ENCODE assay signal across 1 cellular context in the genomic region with DNA sequence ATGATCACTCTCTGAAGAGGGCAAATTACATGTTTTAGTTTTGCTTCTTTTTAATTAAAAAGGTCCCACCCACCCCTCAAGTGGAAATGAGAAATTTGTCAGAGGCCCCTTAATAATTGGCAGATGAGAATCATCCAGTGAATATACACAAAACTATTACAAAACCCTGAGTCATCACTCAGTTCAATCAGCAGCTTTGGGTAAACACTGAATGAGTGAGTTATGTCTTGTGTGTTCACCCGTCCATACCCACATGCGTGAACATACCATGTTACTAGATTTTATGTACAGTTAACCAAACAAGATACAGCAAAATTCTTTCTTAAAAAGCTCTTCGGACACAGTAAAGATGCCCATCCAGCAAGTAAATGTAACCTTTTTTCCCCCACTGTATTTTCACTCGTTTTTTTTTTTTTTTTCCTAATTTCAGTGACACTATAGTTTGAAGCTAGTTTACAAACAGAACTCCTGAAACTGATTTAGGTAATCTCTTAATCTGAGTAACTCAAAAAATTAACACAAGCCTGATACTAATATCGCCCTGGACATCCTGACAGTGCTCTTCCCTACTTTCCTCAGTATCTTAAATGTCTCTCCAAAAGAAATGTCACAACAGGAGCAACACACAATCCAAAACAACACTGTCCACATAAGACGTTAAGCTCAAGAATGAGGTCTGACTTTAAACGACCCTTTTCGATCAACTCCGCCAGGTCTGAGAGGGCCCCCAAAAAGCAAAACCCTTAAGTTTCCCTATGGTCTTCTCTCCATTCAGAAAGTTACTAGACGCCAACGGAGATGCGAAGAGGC.
A peak's percentile ranks its signal among the peaks of the same experiment; 100 is the strongest.
TF ChIP-seq lines count a peak whose summit lies in the region.

No MANE protein-coding gene starts in this region.

TF ChIP-seq in K562, 482 proteins besides CTCF, POLR2A, EP300 and RAD21 (continued from another document and continues in another):
- TF ChIP-seq NR3C1 (CRISPR knock-in tag; IDR thresholded peaks at IDR 0.05) (no peak), NFE2L1 (tag; IDR thresholded peaks at IDR 0.05; ENCODE audit: borderline replicate concordance, low read depth) (peak; percentile 71; the same call in 1 of the 2 replicates), HEY1 (CRISPR knock-in tag; IDR thresholded peaks at IDR 0.05; ENCODE audit: borderline replicate concordance) (no peak), GTF2E2 (tag; IDR thresholded peaks at IDR 0.05) (no peak), HDGF (IDR thresholded peaks at IDR 0.05) (no peak), KDM1A (IDR thresholded peaks at IDR 0.05) (peak; percentile 35; a peak in 2 of 4 replicates), NR2C1 (IDR thresholded peaks at IDR 0.05) (no peak), NR2C1 (tag; IDR thresholded peaks at IDR 0.05) (no peak), SMAD2 (IDR thresholded peaks at IDR 0.05; ENCODE audit: low read depth, low read length) (no peak), POLR2B (IDR thresholded peaks at IDR 0.05; ENCODE audit: low read depth, partially characterized antibody) (no peak), BRD9 (IDR thresholded peaks at IDR 0.05; ENCODE audit: low read depth, partially characterized antibody) (peak; percentile 62), SMAD3 (CRISPR knock-in tag; conservative IDR thresholded peaks at IDR 0.05) (0 out of 2 replicates have a peak, but pooled peaks have one; percentile 22), ZC3H11A (IDR thresholded peaks at IDR 0.05; ENCODE audit: low read depth, low read length) (no peak), MED1 (CRISPR knock-in tag; IDR thresholded peaks at IDR 0.05; ENCODE audit: borderline replicate concordance) (no peak), KDM2B (CRISPR knock-in tag; IDR thresholded peaks at IDR 0.05) (no peak), ZNF174 (CRISPR knock-in tag; IDR thresholded peaks at IDR 0.05) (no peak), DMBX1 (CRISPR knock-in tag; IDR thresholded peaks at IDR 0.05; ENCODE audit: borderline replicate concordance) (no peak), SIRT6 (IDR thresholded peaks at IDR 0.05; ENCODE audit: low read depth, low read length) (no peak), C11orf30 (IDR thresholded peaks at IDR 0.05; ENCODE audit: low read depth) (peak; percentile 97), MTF1 (CRISPR knock-in tag; IDR thresholded peaks at IDR 0.05; ENCODE audit: borderline replicate concordance) (no peak), NFATC3 (IDR thresholded peaks at IDR 0.05) (0 out of 2 replicates have a peak, but pooled peaks have one; percentile 10), ZFPM2 (CRISPR knock-in tag; IDR thresholded peaks at IDR 0.05) (no peak), KLF10 (CRISPR knock-in tag; IDR thresholded peaks at IDR 0.05) (no peak), ZSCAN29 (IDR thresholded peaks at IDR 0.05) (no peak), EP400 (IDR thresholded peaks at IDR 0.05) (peak; percentile 45), ZNF717 (CRISPR knock-in tag; IDR thresholded peaks at IDR 0.05) (no peak), ZFP36 (IDR thresholded peaks at IDR 0.05; ENCODE audit: low read depth, low read length, partially characterized antibody) (no peak), PTBP1 (IDR thresholded peaks at IDR 0.05; ENCODE audit: low read depth, low read length) (no peak), XRCC5 (IDR thresholded peaks at IDR 0.05; ENCODE audit: low read depth, low read length) (no peak), PTTG1 (tag; IDR thresholded peaks at IDR 0.05; ENCODE audit: low read depth) (no peak), MTA3 (IDR thresholded peaks at IDR 0.05; ENCODE audit: borderline replicate concordance) (no peak), RBM39 (optimal IDR thresholded peaks at IDR 0.05; ENCODE audit: low read depth, low read length) (no peak), ZNF311 (CRISPR knock-in tag; IDR thresholded peaks at IDR 0.05) (no peak), SMC3 (conservative IDR thresholded peaks at IDR 0.05; ENCODE audit: insufficient read depth, low read depth, low read length) (no peak), CHD4 (IDR thresholded peaks at IDR 0.05; ENCODE audit: insufficient read depth, insufficient replicate concordance, low read depth, low read length, poor library complexity, severe bottlenecking) (no peak), ZNF274 (IDR thresholded peaks at IDR 0.05; ENCODE audit: borderline replicate concordance, low read depth, low read length) (no peak), SMARCA5 (IDR thresholded peaks at IDR 0.05) (no peak), L3MBTL2 (IDR thresholded peaks at IDR 0.05) (no peak), SNIP1 (IDR thresholded peaks at IDR 0.05; ENCODE audit: low read depth) (no peak)
- TF ChIP-seq, protein P1, sequence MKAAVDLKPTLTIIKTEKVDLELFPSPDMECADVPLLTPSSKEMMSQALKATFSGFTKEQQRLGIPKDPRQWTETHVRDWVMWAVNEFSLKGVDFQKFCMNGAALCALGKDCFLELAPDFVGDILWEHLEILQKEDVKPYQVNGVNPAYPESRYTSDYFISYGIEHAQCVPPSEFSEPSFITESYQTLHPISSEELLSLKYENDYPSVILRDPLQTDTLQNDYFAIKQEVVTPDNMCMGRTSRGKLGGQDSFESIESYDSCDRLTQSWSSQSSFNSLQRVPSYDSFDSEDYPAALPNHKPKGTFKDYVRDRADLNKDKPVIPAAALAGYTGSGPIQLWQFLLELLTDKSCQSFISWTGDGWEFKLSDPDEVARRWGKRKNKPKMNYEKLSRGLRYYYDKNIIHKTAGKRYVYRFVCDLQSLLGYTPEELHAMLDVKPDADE (conservative IDR thresholded peaks at IDR 0.05; ENCODE audit: control insufficient read depth, low read depth, low read length) = no peak
- TF ChIP-seq, protein P2, sequence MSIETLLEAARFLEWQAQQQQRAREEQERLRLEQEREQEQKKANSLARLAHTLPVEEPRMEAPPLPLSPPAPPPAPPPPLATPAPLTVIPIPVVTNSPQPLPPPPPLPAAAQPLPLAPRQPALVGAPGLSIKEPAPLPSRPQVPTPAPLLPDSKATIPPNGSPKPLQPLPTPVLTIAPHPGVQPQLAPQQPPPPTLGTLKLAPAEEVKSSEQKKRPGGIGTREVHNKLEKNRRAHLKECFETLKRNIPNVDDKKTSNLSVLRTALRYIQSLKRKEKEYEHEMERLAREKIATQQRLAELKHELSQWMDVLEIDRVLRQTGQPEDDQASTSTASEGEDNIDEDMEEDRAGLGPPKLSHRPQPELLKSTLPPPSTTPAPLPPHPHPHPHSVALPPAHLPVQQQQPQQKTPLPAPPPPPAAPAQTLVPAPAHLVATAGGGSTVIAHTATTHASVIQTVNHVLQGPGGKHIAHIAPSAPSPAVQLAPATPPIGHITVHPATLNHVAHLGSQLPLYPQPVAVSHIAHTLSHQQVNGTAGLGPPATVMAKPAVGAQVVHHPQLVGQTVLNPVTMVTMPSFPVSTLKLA (conservative IDR thresholded peaks at IDR 0.05) = peak; percentile 42 to 71; a peak in 3 of 4 replicates
- TF ChIP-seq, protein P3, sequence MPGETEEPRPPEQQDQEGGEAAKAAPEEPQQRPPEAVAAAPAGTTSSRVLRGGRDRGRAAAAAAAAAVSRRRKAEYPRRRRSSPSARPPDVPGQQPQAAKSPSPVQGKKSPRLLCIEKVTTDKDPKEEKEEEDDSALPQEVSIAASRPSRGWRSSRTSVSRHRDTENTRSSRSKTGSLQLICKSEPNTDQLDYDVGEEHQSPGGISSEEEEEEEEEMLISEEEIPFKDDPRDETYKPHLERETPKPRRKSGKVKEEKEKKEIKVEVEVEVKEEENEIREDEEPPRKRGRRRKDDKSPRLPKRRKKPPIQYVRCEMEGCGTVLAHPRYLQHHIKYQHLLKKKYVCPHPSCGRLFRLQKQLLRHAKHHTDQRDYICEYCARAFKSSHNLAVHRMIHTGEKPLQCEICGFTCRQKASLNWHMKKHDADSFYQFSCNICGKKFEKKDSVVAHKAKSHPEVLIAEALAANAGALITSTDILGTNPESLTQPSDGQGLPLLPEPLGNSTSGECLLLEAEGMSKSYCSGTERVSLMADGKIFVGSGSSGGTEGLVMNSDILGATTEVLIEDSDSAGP (CRISPR knock-in tag; IDR thresholded peaks at IDR 0.05) = no peak
- TF ChIP-seq, protein P4, sequence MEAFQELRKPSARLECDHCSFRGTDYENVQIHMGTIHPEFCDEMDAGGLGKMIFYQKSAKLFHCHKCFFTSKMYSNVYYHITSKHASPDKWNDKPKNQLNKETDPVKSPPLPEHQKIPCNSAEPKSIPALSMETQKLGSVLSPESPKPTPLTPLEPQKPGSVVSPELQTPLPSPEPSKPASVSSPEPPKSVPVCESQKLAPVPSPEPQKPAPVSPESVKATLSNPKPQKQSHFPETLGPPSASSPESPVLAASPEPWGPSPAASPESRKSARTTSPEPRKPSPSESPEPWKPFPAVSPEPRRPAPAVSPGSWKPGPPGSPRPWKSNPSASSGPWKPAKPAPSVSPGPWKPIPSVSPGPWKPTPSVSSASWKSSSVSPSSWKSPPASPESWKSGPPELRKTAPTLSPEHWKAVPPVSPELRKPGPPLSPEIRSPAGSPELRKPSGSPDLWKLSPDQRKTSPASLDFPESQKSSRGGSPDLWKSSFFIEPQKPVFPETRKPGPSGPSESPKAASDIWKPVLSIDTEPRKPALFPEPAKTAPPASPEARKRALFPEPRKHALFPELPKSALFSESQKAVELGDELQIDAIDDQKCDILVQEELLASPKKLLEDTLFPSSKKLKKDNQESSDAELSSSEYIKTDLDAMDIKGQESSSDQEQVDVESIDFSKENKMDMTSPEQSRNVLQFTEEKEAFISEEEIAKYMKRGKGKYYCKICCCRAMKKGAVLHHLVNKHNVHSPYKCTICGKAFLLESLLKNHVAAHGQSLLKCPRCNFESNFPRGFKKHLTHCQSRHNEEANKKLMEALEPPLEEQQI (IDR thresholded peaks at IDR 0.05) = no peak
- TF ChIP-seq, protein P5, sequence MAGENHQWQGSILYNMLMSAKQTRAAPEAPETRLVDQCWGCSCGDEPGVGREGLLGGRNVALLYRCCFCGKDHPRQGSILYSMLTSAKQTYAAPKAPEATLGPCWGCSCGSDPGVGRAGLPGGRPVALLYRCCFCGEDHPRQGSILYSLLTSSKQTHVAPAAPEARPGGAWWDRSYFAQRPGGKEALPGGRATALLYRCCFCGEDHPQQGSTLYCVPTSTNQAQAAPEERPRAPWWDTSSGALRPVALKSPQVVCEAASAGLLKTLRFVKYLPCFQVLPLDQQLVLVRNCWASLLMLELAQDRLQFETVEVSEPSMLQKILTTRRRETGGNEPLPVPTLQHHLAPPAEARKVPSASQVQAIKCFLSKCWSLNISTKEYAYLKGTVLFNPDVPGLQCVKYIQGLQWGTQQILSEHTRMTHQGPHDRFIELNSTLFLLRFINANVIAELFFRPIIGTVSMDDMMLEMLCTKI (IDR thresholded peaks at IDR 0.05; ENCODE audit: partially characterized antibody) = no peak
- TF ChIP-seq, protein P6, sequence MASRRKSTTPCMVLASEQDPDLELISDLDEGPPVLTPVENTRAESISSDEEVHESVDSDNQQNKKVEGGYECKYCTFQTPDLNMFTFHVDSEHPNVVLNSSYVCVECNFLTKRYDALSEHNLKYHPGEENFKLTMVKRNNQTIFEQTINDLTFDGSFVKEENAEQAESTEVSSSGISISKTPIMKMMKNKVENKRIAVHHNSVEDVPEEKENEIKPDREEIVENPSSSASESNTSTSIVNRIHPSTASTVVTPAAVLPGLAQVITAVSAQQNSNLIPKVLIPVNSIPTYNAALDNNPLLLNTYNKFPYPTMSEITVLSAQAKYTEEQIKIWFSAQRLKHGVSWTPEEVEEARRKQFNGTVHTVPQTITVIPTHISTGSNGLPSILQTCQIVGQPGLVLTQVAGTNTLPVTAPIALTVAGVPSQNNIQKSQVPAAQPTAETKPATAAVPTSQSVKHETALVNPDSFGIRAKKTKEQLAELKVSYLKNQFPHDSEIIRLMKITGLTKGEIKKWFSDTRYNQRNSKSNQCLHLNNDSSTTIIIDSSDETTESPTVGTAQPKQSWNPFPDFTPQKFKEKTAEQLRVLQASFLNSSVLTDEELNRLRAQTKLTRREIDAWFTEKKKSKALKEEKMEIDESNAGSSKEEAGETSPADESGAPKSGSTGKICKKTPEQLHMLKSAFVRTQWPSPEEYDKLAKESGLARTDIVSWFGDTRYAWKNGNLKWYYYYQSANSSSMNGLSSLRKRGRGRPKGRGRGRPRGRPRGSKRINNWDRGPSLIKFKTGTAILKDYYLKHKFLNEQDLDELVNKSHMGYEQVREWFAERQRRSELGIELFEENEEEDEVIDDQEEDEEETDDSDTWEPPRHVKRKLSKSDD (conservative IDR thresholded peaks at IDR 0.05; ENCODE audit: low read length) = no peak
- TF ChIP-seq, protein P7, sequence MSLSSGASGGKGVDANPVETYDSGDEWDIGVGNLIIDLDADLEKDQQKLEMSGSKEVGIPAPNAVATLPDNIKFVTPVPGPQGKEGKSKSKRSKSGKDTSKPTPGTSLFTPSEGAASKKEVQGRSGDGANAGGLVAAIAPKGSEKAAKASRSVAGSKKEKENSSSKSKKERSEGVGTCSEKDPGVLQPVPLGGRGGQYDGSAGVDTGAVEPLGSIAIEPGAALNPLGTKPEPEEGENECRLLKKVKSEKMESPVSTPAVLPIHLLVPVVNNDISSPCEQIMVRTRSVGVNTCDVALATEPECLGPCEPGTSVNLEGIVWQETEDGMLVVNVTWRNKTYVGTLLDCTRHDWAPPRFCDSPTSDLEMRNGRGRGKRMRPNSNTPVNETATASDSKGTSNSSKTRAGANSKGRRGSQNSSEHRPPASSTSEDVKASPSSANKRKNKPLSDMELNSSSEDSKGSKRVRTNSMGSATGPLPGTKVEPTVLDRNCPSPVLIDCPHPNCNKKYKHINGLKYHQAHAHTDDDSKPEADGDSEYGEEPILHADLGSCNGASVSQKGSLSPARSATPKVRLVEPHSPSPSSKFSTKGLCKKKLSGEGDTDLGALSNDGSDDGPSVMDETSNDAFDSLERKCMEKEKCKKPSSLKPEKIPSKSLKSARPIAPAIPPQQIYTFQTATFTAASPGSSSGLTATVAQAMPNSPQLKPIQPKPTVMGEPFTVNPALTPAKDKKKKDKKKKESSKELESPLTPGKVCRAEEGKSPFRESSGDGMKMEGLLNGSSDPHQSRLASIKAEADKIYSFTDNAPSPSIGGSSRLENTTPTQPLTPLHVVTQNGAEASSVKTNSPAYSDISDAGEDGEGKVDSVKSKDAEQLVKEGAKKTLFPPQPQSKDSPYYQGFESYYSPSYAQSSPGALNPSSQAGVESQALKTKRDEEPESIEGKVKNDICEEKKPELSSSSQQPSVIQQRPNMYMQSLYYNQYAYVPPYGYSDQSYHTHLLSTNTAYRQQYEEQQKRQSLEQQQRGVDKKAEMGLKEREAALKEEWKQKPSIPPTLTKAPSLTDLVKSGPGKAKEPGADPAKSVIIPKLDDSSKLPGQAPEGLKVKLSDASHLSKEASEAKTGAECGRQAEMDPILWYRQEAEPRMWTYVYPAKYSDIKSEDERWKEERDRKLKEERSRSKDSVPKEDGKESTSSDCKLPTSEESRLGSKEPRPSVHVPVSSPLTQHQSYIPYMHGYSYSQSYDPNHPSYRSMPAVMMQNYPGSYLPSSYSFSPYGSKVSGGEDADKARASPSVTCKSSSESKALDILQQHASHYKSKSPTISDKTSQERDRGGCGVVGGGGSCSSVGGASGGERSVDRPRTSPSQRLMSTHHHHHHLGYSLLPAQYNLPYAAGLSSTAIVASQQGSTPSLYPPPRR (CRISPR knock-in tag; IDR thresholded peaks at IDR 0.05; ENCODE audit: borderline replicate concordance) = no peak
- TF ChIP-seq, protein P8, sequence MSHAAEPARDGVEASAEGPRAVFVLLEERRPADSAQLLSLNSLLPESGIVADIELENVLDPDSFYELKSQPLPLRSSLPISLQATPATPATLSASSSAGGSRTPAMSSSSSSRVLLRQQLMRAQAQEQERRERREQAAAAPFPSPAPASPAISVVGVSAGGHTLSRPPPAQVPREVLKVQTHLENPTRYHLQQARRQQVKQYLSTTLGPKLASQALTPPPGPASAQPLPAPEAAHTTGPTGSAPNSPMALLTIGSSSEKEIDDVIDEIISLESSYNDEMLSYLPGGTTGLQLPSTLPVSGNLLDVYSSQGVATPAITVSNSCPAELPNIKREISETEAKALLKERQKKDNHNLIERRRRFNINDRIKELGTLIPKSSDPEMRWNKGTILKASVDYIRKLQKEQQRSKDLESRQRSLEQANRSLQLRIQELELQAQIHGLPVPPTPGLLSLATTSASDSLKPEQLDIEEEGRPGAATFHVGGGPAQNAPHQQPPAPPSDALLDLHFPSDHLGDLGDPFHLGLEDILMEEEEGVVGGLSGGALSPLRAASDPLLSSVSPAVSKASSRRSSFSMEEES (CRISPR knock-in tag; IDR thresholded peaks at IDR 0.05) = no peak
